In the genomic region with DNA sequence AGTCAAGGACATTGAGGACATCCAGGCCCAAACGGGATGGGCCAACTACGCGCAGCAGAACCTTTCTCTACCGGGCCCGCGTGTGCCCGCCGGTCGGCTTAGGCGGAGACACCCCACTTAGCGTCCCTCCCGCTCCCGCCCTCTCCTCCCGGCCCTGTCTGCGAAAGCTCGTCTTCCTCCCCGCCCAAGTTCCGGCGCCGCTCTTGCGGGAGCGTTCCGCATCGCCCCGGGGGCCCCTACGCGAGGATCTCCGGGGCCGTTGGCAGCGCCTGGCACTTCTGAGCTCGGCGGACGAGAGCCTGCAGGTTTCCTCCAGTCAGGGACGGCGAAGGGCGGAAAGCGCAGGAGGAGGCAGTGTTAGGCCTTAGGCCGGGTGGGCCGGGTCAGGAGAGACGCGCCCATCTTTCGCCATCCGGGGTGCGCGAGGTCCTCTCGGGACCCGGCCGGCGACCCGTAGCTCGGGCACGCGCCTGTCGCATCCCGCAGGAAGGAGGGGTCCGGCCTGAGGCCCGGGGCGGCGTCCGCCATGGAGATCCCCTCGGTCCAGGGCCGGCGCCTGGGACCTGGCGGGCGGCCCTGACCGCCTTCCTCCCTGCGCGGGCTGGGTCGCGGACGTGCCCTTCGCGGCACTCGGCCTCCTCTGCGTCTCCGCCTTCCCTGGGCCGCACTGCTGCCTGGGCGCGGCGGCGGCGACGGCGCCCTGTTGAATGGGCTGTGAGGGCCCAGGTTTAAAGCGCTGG, we compare ENCODE assay signal across 8 cellular contexts. TPM values are rescaled to one million over a fixed set of nuclear protein-coding genes. Genes with fewer than 3 reads are reported as not detected.
DNase-seq lines count a peak whose midpoint lies in the region; ATAC-seq and TF ChIP-seq lines count a peak whose summit lies in the region.

A gene (plus strand): TSS at position 141 of the 740 bp plus-strand sequence. CDS start 673 bp downstream, outside the sequence.

- H3K36me3 ChIP-seq in kidney epithelial cell (ENCODE audit: control insufficient read depth, insufficient read depth, low read length), result no peaks in the 10 kb centered on the region

- TF ChIP-seq CTCF in kidney epithelial cell (IDR thresholded peaks at IDR 0.05; ENCODE audit: insufficient read depth, low read length, poor library complexity, severe bottlenecking), result no peak

- H3K4me3 ChIP-seq in kidney epithelial cell (ENCODE audit: low read depth, low read length), result peak within 1 kb of the TSS; percentile 95

- H3K27me3 ChIP-seq in kidney epithelial cell (ENCODE audit: control insufficient read depth, insufficient read depth, low read length), result no peaks in the 10 kb centered on the region

- DNase-seq in Ammon's horn (ENCODE audit: low spot score), result peak; percentile 95
- peak; percentile 81 for DNase-seq in GM19238 (ENCODE audit: insufficient read length, low spot score)
- peak; percentile 80 for DNase-seq in NCI-H510A treated with DMSO at 0.1 percent for 48 hours (lab: John Stamatoyannopoulos, UW)
- peak; percentile 75 to 81 for DNase-seq in activated CD4-positive, alpha-beta T cell treated with anti-CD3 and anti-CD28 coated beads for 24 hours (ENCODE audit: low read depth in 2 of 2)
- peak; percentile 89 for DNase-seq in cerebellum (ENCODE audit: low spot score)
- peak; percentile 50 for DNase-seq in kidney epithelial cell (ENCODE audit: low read depth)
- DNase-seq in stimulated activated CD4-positive, alpha-beta T cell treated with anti-CD3 and anti-CD28 coated beads, Interleukin-15, amount 100 ng/mL, for 48 hours (ENCODE audit: low read depth in 2 of 2), result peak; percentile 82 to 83

- peak; percentile 79 for ATAC-seq in HG03439 (IDR thresholded peaks at IDR 0.05; ENCODE audit: unreplicated experiment)

RNA-seq across cellular contexts. Expression of the gene that starts here (rescaled TPM):
- 130 TPM for total RNA-seq in cerebellum
- total RNA-seq in kidney epithelial cell, result 37.6 and 41.3 TPM in 2 replicates

Comparison
In these comparisons a context has a peak if more than half of its experiments do, and no peak if none do; other contexts are left out.
1. Peak in every context shown above with its lines: DNase-seq, ATAC-seq and H3K4me3 ChIP-seq.